31 cellular contexts compared by ENCODE assay signal in genomic region chr7:148903504-148903903, GRCh38. TPM values are rescaled to one million over a fixed set of nuclear protein-coding genes. Genes with fewer than 3 reads are reported as not detected.
"Had no signal": no experiment of that assay in that cellular context is flagged by ENCODE, and none has a peak within 500 bp of the region (broad histone marks: within the 10 kb centered on the region; RNA-seq: fewer than 3 reads in every experiment).

No MANE protein-coding gene starts in this region.

- H3K9me3 ChIP-seq: adrenal gland, ascending aorta, lower lobe of right lung, mucosa of descending colon, pancreas, psoas muscle, right atrium auricular region, spleen, thyroid gland, upper lobe of right lung had no signal

- H3K79me2 ChIP-seq: hepatocyte had no signal

- H3K36me3 Mint-ChIP-seq: immature natural killer cell, T-cell had no signal

- H3K4me3 ChIP-seq: adrenal gland, ascending aorta, hepatocyte, lower lobe of right lung, mucosa of descending colon, pancreas, psoas muscle, right atrium auricular region, spleen, thyroid gland, upper lobe of right lung had no signal

- H3K27me3 Mint-ChIP-seq: T-cell had no signal

- DNase-seq: activated CD4-positive, alpha-beta T cell treated with anti-CD3 and anti-CD28 coated beads for 48 hours; activated gamma-delta T cell; activated naive CD4-positive, alpha-beta T cell treated with anti-CD3 and anti-CD28 coated beads, Interleukin-2, amount 50 U/mL, for 16 hours; adrenal gland; brain microvascular endothelial cell; caudate nucleus; dermis blood vessel endothelial cell; effector CD8-positive, alpha-beta T cell; erythroblast; foreskin keratinocyte; immature natural killer cell; lower lobe of right lung; mesendoderm; mucosa of descending colon; nephron progenitor cell; pancreas; psoas muscle; spleen; stimulated activated CD4-positive, alpha-beta T cell treated with anti-CD3 and anti-CD28 coated beads, Interleukin-4, amount 100 ng/mL, for 1 hour; stimulated activated naive CD4-positive, alpha-beta T cell treated with Interleukin-2 at 50 U/mL for 16 hours; substantia nigra; T-cell; thyroid gland; upper lobe of right lung; WERI-Rb-1 had no signal

- ATAC-seq: foreskin keratinocyte, left lobe of liver, lower lobe of right lung, mucosa of descending colon, pancreas, psoas muscle, T-cell, upper lobe of right lung had no signal

- H3K4me2 ChIP-seq: hepatocyte had no signal

- H3K4me1 Mint-ChIP-seq: immature natural killer cell had no signal

- FAIRE-seq: pancreas, TTC549 had no signal

- H3K27ac Mint-ChIP-seq: immature natural killer cell; nephron progenitor cell; T-cell; T-helper 2 cell treated with Interferon-gamma antibody and Interleukin-4, amounts not matched to agents 5 μg/mL and 100 μg/mL, for 36 hours had no signal

- H2AFZ ChIP-seq: hepatocyte had no signal

- H3K4me1 ChIP-seq: adrenal gland, ascending aorta, foreskin keratinocyte, lower lobe of right lung, pancreas, psoas muscle, right atrium auricular region, spleen, thyroid gland, upper lobe of right lung had no signal

- H3K4me3 Mint-ChIP-seq: immature natural killer cell; nephron progenitor cell; T-cell; T-helper 2 cell treated with Interferon-gamma antibody and Interleukin-4, amounts not matched to agents 5 μg/mL and 100 μg/mL, for 36 hours had no signal

- H3K27me3 ChIP-seq: adrenal gland, ascending aorta, foreskin keratinocyte, hepatocyte, pancreas, right atrium auricular region, thyroid gland had no signal

- H3K27ac ChIP-seq: adrenal gland, ascending aorta, brain microvascular endothelial cell, foreskin keratinocyte, hepatocyte, lower lobe of right lung, pancreas, psoas muscle, right atrium auricular region, spleen, thyroid gland, upper lobe of right lung, WERI-Rb-1 had no signal

- H3K9me3 Mint-ChIP-seq: immature natural killer cell; nephron progenitor cell; T-cell; T-helper 2 cell treated with Interferon-gamma antibody and Interleukin-4, amounts not matched to agents 5 μg/mL and 100 μg/mL, for 36 hours had no signal

- H3K36me3 ChIP-seq: adrenal gland, ascending aorta, brain microvascular endothelial cell, lower lobe of right lung, pancreas, right atrium auricular region, spleen, thyroid gland, upper lobe of right lung, WERI-Rb-1 had no signal

RNA-seq across cellular contexts. Expression of gene EZH2, which starts 19.4 kb away (rescaled TPM):
- total RNA-seq: ascending aorta had no signal
